Comparison of ENCODE assay signal across 37 cellular contexts in the genomic region with DNA sequence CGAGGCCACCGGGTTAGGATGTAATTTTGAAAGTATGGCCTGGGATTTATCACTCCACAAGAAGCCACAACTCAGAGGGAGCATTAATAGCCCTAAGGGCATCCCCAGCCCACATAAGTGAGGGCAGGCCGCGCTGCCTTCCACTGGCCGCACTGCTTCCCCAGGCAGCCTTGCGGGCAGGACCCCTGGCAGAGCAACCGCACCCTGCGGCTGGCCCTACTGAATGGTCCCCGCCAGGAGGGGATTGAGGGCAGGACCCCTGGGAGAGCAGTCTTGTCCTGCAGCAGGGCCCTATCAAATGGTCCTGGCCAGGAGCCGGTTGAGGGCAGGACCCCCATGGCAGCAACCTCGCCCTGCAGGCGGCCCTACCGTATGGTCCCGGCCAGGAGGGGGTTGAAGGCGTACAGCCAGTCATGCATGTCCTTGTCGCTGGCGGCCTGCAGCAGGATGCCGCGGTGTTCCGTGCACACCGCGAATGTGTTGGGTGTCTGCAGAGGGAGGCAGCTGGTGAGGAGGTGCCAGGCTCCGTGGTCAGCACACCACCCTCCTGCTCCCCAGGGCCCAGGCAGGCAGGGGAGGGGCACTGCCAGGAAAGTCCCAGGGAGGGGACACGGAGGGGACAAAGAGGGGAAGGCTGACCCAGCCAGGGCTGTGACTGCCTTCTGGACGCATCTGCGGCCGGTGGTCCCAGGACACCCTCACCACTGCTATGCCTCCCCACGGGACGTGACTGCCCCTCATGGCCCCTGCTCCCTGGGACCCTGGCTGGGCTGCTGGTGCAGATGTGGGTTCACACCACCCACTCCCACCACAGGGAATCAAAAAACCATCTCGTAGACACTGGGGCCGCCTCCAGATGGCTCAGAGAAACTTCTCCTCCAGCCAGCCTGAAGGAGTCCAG. TPM values are rescaled to one million over a fixed set of nuclear protein-coding genes. Genes with fewer than 3 reads are reported as not detected.
"Had no signal": no experiment of that assay in that cellular context is flagged by ENCODE, and none has a peak within 500 bp of the region (broad histone marks: within the 10 kb centered on the region; RNA-seq: fewer than 3 reads in every experiment).

No MANE protein-coding gene starts in this region.

- DNase-seq: activated CD4-positive, alpha-beta memory T cell treated with anti-CD3 and anti-CD28 coated beads, Interleukin-2, amount 10 ng/mL, durations not matched to agents 7 days and 5 days; activated CD4-positive, alpha-beta T cell treated with anti-CD3 and anti-CD28 coated beads for 1 hour; activated CD4-positive, alpha-beta T cell treated with anti-CD3 and anti-CD28 coated beads for 4 hours; activated CD4-positive, alpha-beta T cell treated with anti-CD3 and anti-CD28 coated beads, Interleukin-2, amount 10 ng/mL, durations not matched to agents 7 days and 5 days; activated CD4-positive, alpha-beta T cell treated with anti-CD3 and anti-CD28 coated beads, Interleukin-2, amount 50 U/mL, for 4 hours; activated CD8-positive, alpha-beta memory T cell treated with anti-CD3 and anti-CD28 coated beads, Interleukin-2, amount 50 U/mL, for 48 hours; activated gamma-delta T cell; activated naive CD4-positive, alpha-beta T cell treated with anti-CD3 and anti-CD28 coated beads, Interleukin-2, amount 50 U/mL, for 16 hours; activated naive CD4-positive, alpha-beta T cell treated with Interleukin-2 at 50 U/mL for 16 hours; activated T-cell treated with anti-CD3 and anti-CD28 coated beads for 4 hours; activated T-cell treated with anti-CD3 and anti-CD28 coated beads, Interleukin-2, amount 50 U/mL, for 24 hours; activated T-cell treated with anti-CD3 and anti-CD28 coated beads, Interleukin-2, amount 50 U/mL, for 72 hours; amniotic stem cell; anterior cingulate cortex; brain microvascular endothelial cell; cortex of kidney; dermis blood vessel endothelial cell; effector CD8-positive, alpha-beta T cell; esophagus squamous epithelium; foreskin melanocyte; head of caudate nucleus; T-helper 2 cell had no signal

- H3K4me1 ChIP-seq: esophagus squamous epithelium, gastroesophageal sphincter had no signal

- H3K27ac ChIP-seq: brain microvascular endothelial cell, epithelial cell of prostate, esophagus squamous epithelium, gastroesophageal sphincter, VCaP had no signal

- H3K9me3 ChIP-seq: esophagus squamous epithelium, gastroesophageal sphincter had no signal

- FAIRE-seq: astrocyte, bronchial epithelial cell, colon, endometrium, endothelial cell of umbilical vein had no signal

- H3K36me3 ChIP-seq: brain microvascular endothelial cell, esophagus squamous epithelium, gastroesophageal sphincter had no signal

- ATAC-seq: activated T-cell treated with anti-CD3 and anti-CD28 coated beads, Interleukin-2, amount 50 U/mL, for 72 hours; gastroesophageal sphincter; WTC11 had no signal

- H3K4me3 ChIP-seq: esophagus squamous epithelium, gastroesophageal sphincter had no signal

- H3K27me3 ChIP-seq: brain microvascular endothelial cell had no signal

RNA-seq across cellular contexts. Expression of gene AQP12A, which starts 26.3 kb away (rescaled TPM):
- total RNA-seq: activated CD4-positive, alpha-beta memory T cell treated with anti-CD3 and anti-CD28 coated beads, Interleukin-2, amount 10 ng/mL, durations not matched to agents 7 days and 5 days; activated CD4-positive, alpha-beta T cell treated with anti-CD3 and anti-CD28 coated beads, Interleukin-2, amount 10 ng/mL, durations not matched to agents 7 days and 5 days; activated T-cell treated with anti-CD3 and anti-CD28 coated beads, Interleukin-2, amount 50 U/mL, for 72 hours; astrocyte; bronchial epithelial cell; chondrocyte; dermis blood vessel endothelial cell; endothelial cell of umbilical vein; esophagus squamous epithelium; fibroblast of lung; fibroblast of villous mesenchyme; gastroesophageal sphincter; glomerular endothelial cell; T-helper 1 cell treated with Interleukin-12 subunit alpha and Interleukin-12 subunit beta and Interleukin-4 antibody, amounts not matched to agents 30 ng/mL and 1 ng/mL, for 36 hours; WTC11 had no signal
- polyA plus RNA-seq: endothelial cell of umbilical vein, esophagus, fibroblast of lung had no signal

RNA-seq across cellular contexts. Expression of gene AQP12B, which starts 35.2 kb away (rescaled TPM):
- total RNA-seq: activated CD4-positive, alpha-beta memory T cell treated with anti-CD3 and anti-CD28 coated beads, Interleukin-2, amount 10 ng/mL, durations not matched to agents 7 days and 5 days; activated CD4-positive, alpha-beta T cell treated with anti-CD3 and anti-CD28 coated beads, Interleukin-2, amount 10 ng/mL, durations not matched to agents 7 days and 5 days; activated T-cell treated with anti-CD3 and anti-CD28 coated beads, Interleukin-2, amount 50 U/mL, for 72 hours; astrocyte; bronchial epithelial cell; chondrocyte; dermis blood vessel endothelial cell; endothelial cell of umbilical vein; esophagus squamous epithelium; fibroblast of lung; fibroblast of villous mesenchyme; gastroesophageal sphincter; glomerular endothelial cell; T-helper 1 cell treated with Interleukin-12 subunit alpha and Interleukin-12 subunit beta and Interleukin-4 antibody, amounts not matched to agents 30 ng/mL and 1 ng/mL, for 36 hours; WTC11 had no signal
- polyA plus RNA-seq: endothelial cell of umbilical vein, esophagus, fibroblast of lung had no signal
